Comparison of ENCODE assay signal across 1 cellular context in the genomic region with DNA sequence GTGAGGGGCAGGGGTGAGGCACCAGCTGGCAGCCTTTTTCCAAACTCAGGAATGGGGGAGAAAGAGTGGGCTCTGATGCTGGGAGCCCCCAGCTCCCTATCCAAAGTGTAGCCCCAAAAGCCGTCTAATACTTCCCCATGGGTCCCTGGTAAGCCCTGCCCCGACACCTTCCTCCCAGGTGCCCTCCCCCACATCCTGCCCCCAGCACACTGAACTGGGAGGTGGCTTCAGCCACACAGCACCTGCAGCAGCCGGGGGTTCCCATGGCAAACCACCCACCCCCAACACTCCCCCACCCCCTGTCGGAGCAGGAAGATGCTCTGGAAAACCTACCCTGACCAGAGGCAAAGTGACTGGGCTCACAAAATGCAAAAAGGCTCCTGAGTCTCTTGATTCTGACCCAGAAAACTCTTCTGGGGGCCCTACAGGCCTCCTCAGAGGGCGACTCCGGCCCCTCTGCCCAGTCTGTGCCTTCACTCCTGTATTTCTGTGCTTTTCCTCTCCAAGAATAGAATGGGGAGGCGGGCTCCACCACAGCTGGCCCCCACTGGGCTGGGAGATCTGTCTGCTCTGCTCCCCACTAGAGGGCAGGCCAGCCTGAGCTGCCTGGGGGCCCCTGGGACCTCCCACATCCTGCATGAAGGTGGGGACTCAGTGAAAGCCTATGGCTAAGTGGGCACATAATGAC.
TF ChIP-seq lines count a peak whose summit lies in the region.

No MANE protein-coding gene starts in this region.

TF ChIP-seq in HepG2, 621 proteins besides CTCF, POLR2A, EP300 and RAD21 (continued from another document):
- TF ChIP-seq, protein P1, sequence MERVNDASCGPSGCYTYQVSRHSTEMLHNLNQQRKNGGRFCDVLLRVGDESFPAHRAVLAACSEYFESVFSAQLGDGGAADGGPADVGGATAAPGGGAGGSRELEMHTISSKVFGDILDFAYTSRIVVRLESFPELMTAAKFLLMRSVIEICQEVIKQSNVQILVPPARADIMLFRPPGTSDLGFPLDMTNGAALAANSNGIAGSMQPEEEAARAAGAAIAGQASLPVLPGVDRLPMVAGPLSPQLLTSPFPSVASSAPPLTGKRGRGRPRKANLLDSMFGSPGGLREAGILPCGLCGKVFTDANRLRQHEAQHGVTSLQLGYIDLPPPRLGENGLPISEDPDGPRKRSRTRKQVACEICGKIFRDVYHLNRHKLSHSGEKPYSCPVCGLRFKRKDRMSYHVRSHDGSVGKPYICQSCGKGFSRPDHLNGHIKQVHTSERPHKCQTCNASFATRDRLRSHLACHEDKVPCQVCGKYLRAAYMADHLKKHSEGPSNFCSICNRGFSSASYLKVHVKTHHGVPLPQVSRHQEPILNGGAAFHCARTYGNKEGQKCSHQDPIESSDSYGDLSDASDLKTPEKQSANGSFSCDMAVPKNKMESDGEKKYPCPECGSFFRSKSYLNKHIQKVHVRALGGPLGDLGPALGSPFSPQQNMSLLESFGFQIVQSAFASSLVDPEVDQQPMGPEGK (CRISPR knock-in tag; IDR thresholded peaks at IDR 0.05) = peak; percentile 85
